ENCODE assay signal across 1 cellular context in the genomic region with DNA sequence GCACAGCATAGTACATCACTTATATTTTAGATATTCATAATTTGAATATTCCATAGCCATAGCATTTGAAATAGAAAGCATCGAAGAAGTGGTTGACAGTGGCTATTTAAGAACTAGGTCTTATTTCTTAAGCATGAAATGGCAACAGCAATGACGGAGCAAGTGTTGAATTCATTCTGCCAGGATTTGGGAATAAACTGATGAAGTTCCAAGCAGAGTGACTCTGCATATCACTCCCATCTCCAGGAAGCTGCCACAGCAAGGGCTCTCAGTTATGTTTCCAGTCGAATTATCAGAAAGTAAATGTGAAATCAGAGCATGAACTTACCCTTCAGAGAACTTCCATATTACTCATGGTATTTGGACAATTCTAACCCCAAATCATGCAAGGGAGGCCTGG.
TF ChIP-seq lines count a peak whose summit lies in the region.

No MANE protein-coding gene starts in this region.

TF ChIP-seq in GM23338, 12 proteins besides CTCF, POLR2A, EP300 and RAD21 (continued from another document):
- TF ChIP-seq, protein P1, sequence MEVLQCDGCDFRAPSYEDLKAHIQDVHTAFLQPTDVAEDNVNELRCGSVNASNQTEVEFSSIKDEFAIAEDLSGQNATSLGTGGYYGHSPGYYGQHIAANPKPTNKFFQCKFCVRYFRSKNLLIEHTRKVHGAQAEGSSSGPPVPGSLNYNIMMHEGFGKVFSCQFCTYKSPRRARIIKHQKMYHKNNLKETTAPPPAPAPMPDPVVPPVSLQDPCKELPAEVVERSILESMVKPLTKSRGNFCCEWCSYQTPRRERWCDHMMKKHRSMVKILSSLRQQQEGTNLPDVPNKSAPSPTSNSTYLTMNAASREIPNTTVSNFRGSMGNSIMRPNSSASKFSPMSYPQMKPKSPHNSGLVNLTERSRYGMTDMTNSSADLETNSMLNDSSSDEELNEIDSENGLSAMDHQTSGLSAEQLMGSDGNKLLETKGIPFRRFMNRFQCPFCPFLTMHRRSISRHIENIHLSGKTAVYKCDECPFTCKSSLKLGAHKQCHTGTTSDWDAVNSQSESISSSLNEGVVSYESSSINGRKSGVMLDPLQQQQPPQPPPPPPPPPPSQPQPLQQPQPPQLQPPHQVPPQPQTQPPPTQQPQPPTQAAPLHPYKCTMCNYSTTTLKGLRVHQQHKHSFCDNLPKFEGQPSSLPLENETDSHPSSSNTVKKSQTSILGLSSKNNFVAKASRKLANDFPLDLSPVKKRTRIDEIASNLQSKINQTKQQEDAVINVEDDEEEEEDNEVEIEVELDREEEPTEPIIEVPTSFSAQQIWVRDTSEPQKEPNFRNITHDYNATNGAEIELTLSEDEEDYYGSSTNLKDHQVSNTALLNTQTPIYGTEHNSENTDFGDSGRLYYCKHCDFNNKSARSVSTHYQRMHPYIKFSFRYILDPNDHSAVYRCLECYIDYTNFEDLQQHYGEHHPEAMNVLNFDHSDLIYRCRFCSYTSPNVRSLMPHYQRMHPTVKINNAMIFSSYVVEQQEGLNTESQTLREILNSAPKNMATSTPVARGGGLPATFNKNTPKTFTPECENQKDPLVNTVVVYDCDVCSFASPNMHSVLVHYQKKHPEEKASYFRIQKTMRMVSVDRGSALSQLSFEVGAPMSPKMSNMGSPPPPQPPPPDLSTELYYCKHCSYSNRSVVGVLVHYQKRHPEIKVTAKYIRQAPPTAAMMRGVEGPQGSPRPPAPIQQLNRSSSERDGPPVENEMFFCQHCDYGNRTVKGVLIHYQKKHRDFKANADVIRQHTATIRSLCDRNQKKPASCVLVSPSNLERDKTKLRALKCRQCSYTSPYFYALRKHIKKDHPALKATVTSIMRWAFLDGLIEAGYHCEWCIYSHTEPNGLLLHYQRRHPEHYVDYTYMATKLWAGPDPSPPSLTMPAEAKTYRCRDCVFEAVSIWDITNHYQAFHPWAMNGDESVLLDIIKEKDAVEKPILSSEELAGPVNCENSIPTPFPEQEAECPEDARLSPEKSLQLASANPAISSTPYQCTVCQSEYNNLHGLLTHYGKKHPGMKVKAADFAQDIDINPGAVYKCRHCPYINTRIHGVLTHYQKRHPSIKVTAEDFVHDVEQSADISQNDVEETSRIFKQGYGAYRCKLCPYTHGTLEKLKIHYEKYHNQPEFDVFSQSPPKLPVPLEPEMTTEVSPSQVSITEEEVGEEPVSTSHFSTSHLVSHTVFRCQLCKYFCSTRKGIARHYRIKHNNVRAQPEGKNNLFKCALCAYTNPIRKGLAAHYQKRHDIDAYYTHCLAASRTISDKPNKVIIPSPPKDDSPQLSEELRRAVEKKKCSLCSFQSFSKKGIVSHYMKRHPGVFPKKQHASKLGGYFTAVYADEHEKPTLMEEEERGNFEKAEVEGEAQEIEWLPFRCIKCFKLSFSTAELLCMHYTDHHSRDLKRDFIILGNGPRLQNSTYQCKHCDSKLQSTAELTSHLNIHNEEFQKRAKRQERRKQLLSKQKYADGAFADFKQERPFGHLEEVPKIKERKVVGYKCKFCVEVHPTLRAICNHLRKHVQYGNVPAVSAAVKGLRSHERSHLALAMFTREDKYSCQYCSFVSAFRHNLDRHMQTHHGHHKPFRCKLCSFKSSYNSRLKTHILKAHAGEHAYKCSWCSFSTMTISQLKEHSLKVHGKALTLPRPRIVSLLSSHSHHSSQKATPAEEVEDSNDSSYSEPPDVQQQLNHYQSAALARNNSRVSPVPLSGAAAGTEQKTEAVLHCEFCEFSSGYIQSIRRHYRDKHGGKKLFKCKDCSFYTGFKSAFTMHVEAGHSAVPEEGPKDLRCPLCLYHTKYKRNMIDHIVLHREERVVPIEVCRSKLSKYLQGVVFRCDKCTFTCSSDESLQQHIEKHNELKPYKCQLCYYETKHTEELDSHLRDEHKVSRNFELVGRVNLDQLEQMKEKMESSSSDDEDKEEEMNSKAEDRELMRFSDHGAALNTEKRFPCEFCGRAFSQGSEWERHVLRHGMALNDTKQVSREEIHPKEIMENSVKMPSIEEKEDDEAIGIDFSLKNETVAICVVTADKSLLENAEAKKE (CRISPR knock-in tag; IDR thresholded peaks at IDR 0.05), result no peak
